Comparison of ENCODE assay signal across 8 cellular contexts in genomic region chr9:95171001-95171400, GRCh38.
A peak's percentile ranks its signal among the peaks of the same experiment; 100 is the strongest.
DNase-seq lines count a peak whose midpoint lies in the region; ATAC-seq, FAIRE-seq and TF ChIP-seq lines count a peak whose summit lies in the region.

No MANE protein-coding gene starts in this region.

- no peaks in the 10 kb centered on the region for H3K27me3 Mint-ChIP-seq in Calu3 (ENCODE audit: unreplicated experiment)

- no peaks in the 10 kb centered on the region for H4K20me1 ChIP-seq in HepG2 (ENCODE audit: insufficient read depth, low read length)

- H3K4me3 ChIP-seq in HepG2 (replicated peaks in 1 of 3; ENCODE audit: insufficient read depth in 1 of 3, low read depth in 2 of 3, low read length in 3 of 3), result no peak overlapping the region

- H3K79me2 ChIP-seq in HepG2 (ENCODE audit: insufficient read depth, low read length), result no peaks in the 10 kb centered on the region

- FAIRE-seq in HepG2 (lab: Jason Lieb, UNC), result no peak

- ATAC-seq in HepG2, result no peak
- ATAC-seq in GM21786 (IDR thresholded peaks at IDR 0.05; ENCODE audit: unreplicated experiment), result no peak
- no peak for ATAC-seq in HG03342 (IDR thresholded peaks at IDR 0.05; ENCODE audit: unreplicated experiment)

- H3K4me2 ChIP-seq in HepG2 (ENCODE audit: low read depth, low read length), result no peak overlapping the region

- WGBS in HepG2 (ENCODE audit: low lambda C conversion rate), result 92% methylated on average over 4 of the region's 4 CpGs

- H3K36me3 Mint-ChIP-seq in Calu3 (ENCODE audit: insufficient read depth, unreplicated experiment), result no peaks in the 10 kb centered on the region

- H3K9ac ChIP-seq in HepG2 (ENCODE audit: insufficient read depth, low read depth, low read length), result no peak overlapping the region

- H3K4me1 ChIP-seq in HepG2 (ENCODE audit: insufficient read depth, low read length), result no peaks in the 10 kb centered on the region

- no peak overlapping the region for H2AFZ ChIP-seq in HepG2 (ENCODE audit: low read length)

- H3K27ac Mint-ChIP-seq in Calu3 (ENCODE audit: unreplicated experiment), result peak overlapping the region; percentile 47

- no peak for TF ChIP-seq POLR2A in HepG2 (IDR thresholded peaks at IDR 0.05; ENCODE audit: insufficient read depth in 1 of 2, low read depth in 2 of 2, low read length in 2 of 2)

- no peak for TF ChIP-seq RAD21 in HepG2 (CRISPR knock-in tag; IDR thresholded peaks at IDR 0.05)

- no peak for TF ChIP-seq CTCF in Calu3 (IDR thresholded peaks at IDR 0.05; ENCODE audit: unreplicated experiment)
- TF ChIP-seq CTCF in HepG2 (CRISPR knock-in tag; IDR thresholded peaks at IDR 0.05), result no peak

- in situ Hi-C loops in HepG2 (cut with HindIII; ENCODE audit: extremely low pct_ligation_motif_present, low pct_unique_long_range_greater_than_20kb), result no loop called here

- H3K9me3 ChIP-seq in HepG2 (ENCODE audit: low read length), result no peaks in the 10 kb centered on the region

- CTCF ChIA-PET in Calu3 (lab: Charles Lee) (no interaction called here), HepG2 (lab: Yijun Ruan, JAX; ENCODE audit: low intra/inter-chr PET ratio, low total read pairs) (no interaction called here)

- H3K36me3 ChIP-seq in HepG2 (replicated peaks in 1 of 2; ENCODE audit: control insufficient read depth in 1 of 2, insufficient read depth in 2 of 2, low read length in 2 of 2), result peaks cover 2 to 14% of the 10 kb centered on the region in 2 experiments; a peak in 2 of 5 replicates

- TF ChIP-seq EP300 in HepG2 (IDR thresholded peaks at IDR 0.05; ENCODE audit: low read depth in 2 of 2, low read length in 2 of 2) (no peak), HepG2 (CRISPR knock-in tag; IDR thresholded peaks at IDR 0.05; ENCODE audit: borderline replicate concordance) (no peak)

- no peak overlapping the region for H3K27ac ChIP-seq in HepG2 (ENCODE audit: extremely low read length, insufficient read depth, low read length)

- peak; percentile 8 for DNase-seq in Calu3
- DNase-seq in HCEC 1CT, result peak; percentile 56
- peak; percentile 21 for DNase-seq in RKO (ENCODE audit: low spot score)
- peak; percentile 15 for DNase-seq in fibroblast of peridontal ligament (ENCODE audit: extremely low read depth)
- DNase-seq in AML-193 (lab: John Stamatoyannopoulos, UW), result no peak
- DNase-seq in HepG2 (ENCODE audit: low spot score), result no peak

- no peaks in the 10 kb centered on the region for H3K9me3 Mint-ChIP-seq in Calu3 (ENCODE audit: low read depth, unreplicated experiment)

- POLR2A ChIA-PET in HepG2 (lab: Yijun Ruan, JAX), result no interaction called here

- intact Hi-C loops in Calu3 (cut with micrococcal nuclease; ENCODE audit: unreplicated experiment), result no loop called here
- intact Hi-C loops in HepG2 (cut with micrococcal nuclease; ENCODE audit: unreplicated experiment), result no loop called here

- H3K4me1 Mint-ChIP-seq in Calu3 (ENCODE audit: low read depth, unreplicated experiment), result peaks cover 12% of the 10 kb centered on the region

- H3K4me3 Mint-ChIP-seq in Calu3 (ENCODE audit: low read depth, unreplicated experiment), result peak overlapping the region; percentile 25

- H3K27me3 ChIP-seq in HepG2 (ENCODE audit: control insufficient read depth in 1 of 2, insufficient read depth in 2 of 2, low read length in 2 of 2), result no peaks in the 10 kb centered on the region

- BruUV-seq in Calu3 (replicated peaks; lab: Mats Ljungman, UMichigan), result no TSS peak
- BruUV-seq in HepG2 (replicated peaks; lab: Mats Ljungman, UMichigan), result no TSS peak

TF ChIP-seq in HepG2, 621 proteins besides CTCF, POLR2A, EP300 and RAD21 (continues in another document):
- TF ChIP-seq ZNF703 (CRISPR knock-in tag; IDR thresholded peaks at IDR 0.05; ENCODE audit: borderline replicate concordance), result no peak
- no peak for TF ChIP-seq ARNTL (CRISPR knock-in tag; IDR thresholded peaks at IDR 0.05)
- no peak for TF ChIP-seq ARHGAP35 (CRISPR knock-in tag; IDR thresholded peaks at IDR 0.05; ENCODE audit: borderline replicate concordance)
- no peak for TF ChIP-seq ZNF616 (CRISPR knock-in tag; IDR thresholded peaks at IDR 0.05; ENCODE audit: low read depth)
- TF ChIP-seq, protein P1, sequence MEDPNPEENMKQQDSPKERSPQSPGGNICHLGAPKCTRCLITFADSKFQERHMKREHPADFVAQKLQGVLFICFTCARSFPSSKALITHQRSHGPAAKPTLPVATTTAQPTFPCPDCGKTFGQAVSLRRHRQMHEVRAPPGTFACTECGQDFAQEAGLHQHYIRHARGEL (CRISPR knock-in tag; IDR thresholded peaks at IDR 0.05), result no peak
- TF ChIP-seq PAF1 (CRISPR knock-in tag; IDR thresholded peaks at IDR 0.05), result no peak
- no peak for TF ChIP-seq SSRP1 (CRISPR knock-in tag; IDR thresholded peaks at IDR 0.05)
- TF ChIP-seq ZFY (CRISPR knock-in tag; IDR thresholded peaks at IDR 0.05), result no peak
- TF ChIP-seq, protein P2, sequence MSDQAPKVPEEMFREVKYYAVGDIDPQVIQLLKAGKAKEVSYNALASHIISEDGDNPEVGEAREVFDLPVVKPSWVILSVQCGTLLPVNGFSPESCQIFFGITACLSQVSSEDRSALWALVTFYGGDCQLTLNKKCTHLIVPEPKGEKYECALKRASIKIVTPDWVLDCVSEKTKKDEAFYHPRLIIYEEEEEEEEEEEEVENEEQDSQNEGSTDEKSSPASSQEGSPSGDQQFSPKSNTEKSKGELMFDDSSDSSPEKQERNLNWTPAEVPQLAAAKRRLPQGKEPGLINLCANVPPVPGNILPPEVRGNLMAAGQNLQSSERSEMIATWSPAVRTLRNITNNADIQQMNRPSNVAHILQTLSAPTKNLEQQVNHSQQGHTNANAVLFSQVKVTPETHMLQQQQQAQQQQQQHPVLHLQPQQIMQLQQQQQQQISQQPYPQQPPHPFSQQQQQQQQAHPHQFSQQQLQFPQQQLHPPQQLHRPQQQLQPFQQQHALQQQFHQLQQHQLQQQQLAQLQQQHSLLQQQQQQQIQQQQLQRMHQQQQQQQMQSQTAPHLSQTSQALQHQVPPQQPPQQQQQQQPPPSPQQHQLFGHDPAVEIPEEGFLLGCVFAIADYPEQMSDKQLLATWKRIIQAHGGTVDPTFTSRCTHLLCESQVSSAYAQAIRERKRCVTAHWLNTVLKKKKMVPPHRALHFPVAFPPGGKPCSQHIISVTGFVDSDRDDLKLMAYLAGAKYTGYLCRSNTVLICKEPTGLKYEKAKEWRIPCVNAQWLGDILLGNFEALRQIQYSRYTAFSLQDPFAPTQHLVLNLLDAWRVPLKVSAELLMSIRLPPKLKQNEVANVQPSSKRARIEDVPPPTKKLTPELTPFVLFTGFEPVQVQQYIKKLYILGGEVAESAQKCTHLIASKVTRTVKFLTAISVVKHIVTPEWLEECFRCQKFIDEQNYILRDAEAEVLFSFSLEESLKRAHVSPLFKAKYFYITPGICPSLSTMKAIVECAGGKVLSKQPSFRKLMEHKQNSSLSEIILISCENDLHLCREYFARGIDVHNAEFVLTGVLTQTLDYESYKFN (CRISPR knock-in tag; conservative IDR thresholded peaks at IDR 0.05), result no peak
- no peak for TF ChIP-seq KAT2B (IDR thresholded peaks at IDR 0.05; ENCODE audit: borderline replicate concordance, low read depth, low read length)
- no peak for TF ChIP-seq ZNF350 (CRISPR knock-in tag; IDR thresholded peaks at IDR 0.05; ENCODE audit: borderline replicate concordance, low read depth)
- no peak for TF ChIP-seq SMYD3 (CRISPR knock-in tag; IDR thresholded peaks at IDR 0.05)
- TF ChIP-seq MED13 (CRISPR knock-in tag; IDR thresholded peaks at IDR 0.05), result no peak
- TF ChIP-seq PCBP2 (optimal IDR thresholded peaks at IDR 0.05; ENCODE audit: low read depth, low read length, poor library complexity, severe bottlenecking), result no peak
- TF ChIP-seq, protein P3, sequence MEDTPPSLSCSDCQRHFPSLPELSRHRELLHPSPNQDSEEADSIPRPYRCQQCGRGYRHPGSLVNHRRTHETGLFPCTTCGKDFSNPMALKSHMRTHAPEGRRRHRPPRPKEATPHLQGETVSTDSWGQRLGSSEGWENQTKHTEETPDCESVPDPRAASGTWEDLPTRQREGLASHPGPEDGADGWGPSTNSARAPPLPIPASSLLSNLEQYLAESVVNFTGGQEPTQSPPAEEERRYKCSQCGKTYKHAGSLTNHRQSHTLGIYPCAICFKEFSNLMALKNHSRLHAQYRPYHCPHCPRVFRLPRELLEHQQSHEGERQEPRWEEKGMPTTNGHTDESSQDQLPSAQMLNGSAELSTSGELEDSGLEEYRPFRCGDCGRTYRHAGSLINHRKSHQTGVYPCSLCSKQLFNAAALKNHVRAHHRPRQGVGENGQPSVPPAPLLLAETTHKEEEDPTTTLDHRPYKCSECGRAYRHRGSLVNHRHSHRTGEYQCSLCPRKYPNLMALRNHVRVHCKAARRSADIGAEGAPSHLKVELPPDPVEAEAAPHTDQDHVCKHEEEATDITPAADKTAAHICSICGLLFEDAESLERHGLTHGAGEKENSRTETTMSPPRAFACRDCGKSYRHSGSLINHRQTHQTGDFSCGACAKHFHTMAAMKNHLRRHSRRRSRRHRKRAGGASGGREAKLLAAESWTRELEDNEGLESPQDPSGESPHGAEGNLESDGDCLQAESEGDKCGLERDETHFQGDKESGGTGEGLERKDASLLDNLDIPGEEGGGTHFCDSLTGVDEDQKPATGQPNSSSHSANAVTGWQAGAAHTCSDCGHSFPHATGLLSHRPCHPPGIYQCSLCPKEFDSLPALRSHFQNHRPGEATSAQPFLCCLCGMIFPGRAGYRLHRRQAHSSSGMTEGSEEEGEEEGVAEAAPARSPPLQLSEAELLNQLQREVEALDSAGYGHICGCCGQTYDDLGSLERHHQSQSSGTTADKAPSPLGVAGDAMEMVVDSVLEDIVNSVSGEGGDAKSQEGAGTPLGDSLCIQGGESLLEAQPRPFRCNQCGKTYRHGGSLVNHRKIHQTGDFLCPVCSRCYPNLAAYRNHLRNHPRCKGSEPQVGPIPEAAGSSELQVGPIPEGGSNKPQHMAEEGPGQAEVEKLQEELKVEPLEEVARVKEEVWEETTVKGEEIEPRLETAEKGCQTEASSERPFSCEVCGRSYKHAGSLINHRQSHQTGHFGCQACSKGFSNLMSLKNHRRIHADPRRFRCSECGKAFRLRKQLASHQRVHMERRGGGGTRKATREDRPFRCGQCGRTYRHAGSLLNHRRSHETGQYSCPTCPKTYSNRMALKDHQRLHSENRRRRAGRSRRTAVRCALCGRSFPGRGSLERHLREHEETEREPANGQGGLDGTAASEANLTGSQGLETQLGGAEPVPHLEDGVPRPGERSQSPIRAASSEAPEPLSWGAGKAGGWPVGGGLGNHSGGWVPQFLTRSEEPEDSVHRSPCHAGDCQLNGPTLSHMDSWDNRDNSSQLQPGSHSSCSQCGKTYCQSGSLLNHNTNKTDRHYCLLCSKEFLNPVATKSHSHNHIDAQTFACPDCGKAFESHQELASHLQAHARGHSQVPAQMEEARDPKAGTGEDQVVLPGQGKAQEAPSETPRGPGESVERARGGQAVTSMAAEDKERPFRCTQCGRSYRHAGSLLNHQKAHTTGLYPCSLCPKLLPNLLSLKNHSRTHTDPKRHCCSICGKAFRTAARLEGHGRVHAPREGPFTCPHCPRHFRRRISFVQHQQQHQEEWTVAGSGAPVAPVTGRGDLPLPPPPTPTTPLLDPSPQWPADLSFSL (CRISPR knock-in tag; IDR thresholded peaks at IDR 0.05), result no peak
- TF ChIP-seq MEF2D (CRISPR knock-in tag; IDR thresholded peaks at IDR 0.05), result no peak

Comparison
In these comparisons a context has a peak if more than half of its experiments do, and no peak if none do; other contexts are left out.
1. DNase-seq: peak in Calu3 (single experiment), HCEC 1CT (single experiment), RKO (single experiment) and fibroblast of peridontal ligament (single experiment); none in AML-193 (0 of 2) and HepG2 (single experiment).